In the genomic region with DNA sequence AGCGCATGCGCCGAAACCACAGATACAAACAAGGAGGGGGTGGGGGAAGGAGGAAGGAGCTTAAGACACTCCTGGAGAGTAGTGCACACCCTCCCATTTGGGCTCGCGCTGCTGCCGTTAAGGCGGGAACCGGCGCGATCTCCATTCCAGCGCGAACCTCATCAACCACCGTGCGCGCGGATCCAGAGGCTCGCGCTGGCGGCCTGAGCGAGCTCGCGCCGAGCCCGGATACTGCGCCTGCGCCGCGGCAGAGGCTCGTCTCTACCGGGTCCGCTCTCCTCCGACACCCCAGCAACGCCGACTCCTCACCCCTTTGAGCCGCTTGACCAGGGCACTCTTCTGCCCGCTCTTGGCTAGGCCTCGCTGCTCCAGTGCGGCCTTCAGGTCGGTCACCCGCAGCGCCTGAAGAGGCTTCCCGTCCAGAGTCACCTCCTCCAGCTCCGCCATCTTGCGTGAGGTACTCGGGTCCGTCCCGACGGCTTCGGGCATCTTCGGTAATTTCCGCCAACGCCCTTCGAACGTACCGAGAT, we compare ENCODE assay signal across 8 cellular contexts. TPM values are rescaled to one million over a fixed set of nuclear protein-coding genes. Genes with fewer than 3 reads are reported as not detected.
DNase-seq lines count a peak whose midpoint lies in the region; ATAC-seq, FAIRE-seq and TF ChIP-seq lines count a peak whose summit lies in the region.

A gene with protein sequence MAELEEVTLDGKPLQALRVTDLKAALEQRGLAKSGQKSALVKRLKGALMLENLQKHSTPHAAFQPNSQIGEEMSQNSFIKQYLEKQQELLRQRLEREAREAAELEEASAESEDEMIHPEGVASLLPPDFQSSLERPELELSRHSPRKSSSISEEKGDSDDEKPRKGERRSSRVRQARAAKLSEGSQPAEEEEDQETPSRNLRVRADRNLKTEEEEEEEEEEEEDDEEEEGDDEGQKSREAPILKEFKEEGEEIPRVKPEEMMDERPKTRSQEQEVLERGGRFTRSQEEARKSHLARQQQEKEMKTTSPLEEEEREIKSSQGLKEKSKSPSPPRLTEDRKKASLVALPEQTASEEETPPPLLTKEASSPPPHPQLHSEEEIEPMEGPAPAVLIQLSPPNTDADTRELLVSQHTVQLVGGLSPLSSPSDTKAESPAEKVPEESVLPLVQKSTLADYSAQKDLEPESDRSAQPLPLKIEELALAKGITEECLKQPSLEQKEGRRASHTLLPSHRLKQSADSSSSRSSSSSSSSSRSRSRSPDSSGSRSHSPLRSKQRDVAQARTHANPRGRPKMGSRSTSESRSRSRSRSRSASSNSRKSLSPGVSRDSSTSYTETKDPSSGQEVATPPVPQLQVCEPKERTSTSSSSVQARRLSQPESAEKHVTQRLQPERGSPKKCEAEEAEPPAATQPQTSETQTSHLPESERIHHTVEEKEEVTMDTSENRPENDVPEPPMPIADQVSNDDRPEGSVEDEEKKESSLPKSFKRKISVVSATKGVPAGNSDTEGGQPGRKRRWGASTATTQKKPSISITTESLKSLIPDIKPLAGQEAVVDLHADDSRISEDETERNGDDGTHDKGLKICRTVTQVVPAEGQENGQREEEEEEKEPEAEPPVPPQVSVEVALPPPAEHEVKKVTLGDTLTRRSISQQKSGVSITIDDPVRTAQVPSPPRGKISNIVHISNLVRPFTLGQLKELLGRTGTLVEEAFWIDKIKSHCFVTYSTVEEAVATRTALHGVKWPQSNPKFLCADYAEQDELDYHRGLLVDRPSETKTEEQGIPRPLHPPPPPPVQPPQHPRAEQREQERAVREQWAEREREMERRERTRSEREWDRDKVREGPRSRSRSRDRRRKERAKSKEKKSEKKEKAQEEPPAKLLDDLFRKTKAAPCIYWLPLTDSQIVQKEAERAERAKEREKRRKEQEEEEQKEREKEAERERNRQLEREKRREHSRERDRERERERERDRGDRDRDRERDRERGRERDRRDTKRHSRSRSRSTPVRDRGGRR (minus strand): TSS at position 471 of the 530 bp plus-strand sequence. CDS start 24 bp downstream, at position 447.

- peak within 1 kb of the TSS; percentile 94 for H3K27ac ChIP-seq in A673 (ENCODE audit: low read depth, low read length, poor library complexity, severe bottlenecking)
- H3K27ac ChIP-seq in endothelial cell of umbilical vein (ENCODE audit: insufficient read depth, low read depth, low read length): peak within 1 kb of the TSS; percentile 89
- peak within 1 kb of the TSS; percentile 99 for H3K27ac ChIP-seq in muscle layer of colon (ENCODE audit: low read depth, low read length)
- peak within 1 kb of the TSS; percentile 99 for H3K27ac ChIP-seq in stomach smooth muscle (ENCODE audit: low read length)

- ATAC-seq in GM19025 (IDR thresholded peaks at IDR 0.05; ENCODE audit: low read depth, unreplicated experiment) (peak; percentile 37), HG03280 (IDR thresholded peaks at IDR 0.05; ENCODE audit: unreplicated experiment) (peak; percentile 37)

- intact Hi-C loops in A673 (cut with micrococcal nuclease; ENCODE audit: unreplicated experiment) (no loop called here), endothelial cell of umbilical vein (cut with micrococcal nuclease) (loop anchor here (1.0 to 2.0 kb wide), 3 partner anchors 16 to 227 kb away; a partner anchor contains a TSS)

- POLR2A ChIA-PET in A673 (lab: Charles Lee; ENCODE audit: low non-redundant PET) (interaction anchor here (0.5 to 1.4 kb wide), 5 partner anchors 23 to 1448 kb away, joined by 3 to 12 read pairs (median 5); a partner anchor contains a TSS), endothelial cell of umbilical vein (lab: Charles Lee) (interaction anchor here (0.6 to 1.9 kb wide), 17 partner anchors 8 to 710 kb away, joined by 3 to 12 read pairs (median 4); a partner anchor contains a TSS)

- dilution Hi-C loops in endothelial cell of umbilical vein (cut with MboI; ENCODE audit: extremely low pct_ligation_motif_present, low sequenced_read_pairs): no loop called here

- H3K9me3 ChIP-seq in A673 (ENCODE audit: low read depth, low read length, poor library complexity, severe bottlenecking): no peaks in the 10 kb centered on the region
- no peaks in the 10 kb centered on the region for H3K9me3 ChIP-seq in endothelial cell of umbilical vein (replicated peaks; ENCODE audit: control insufficient read depth, insufficient read depth, low read length)
- H3K9me3 ChIP-seq in muscle layer of colon (ENCODE audit: low read length): no peaks in the 10 kb centered on the region
- no peaks in the 10 kb centered on the region for H3K9me3 ChIP-seq in stomach smooth muscle (ENCODE audit: control insufficient read depth in 2 of 2, low read length in 2 of 2)

- peak; percentile 98 for FAIRE-seq in endothelial cell of umbilical vein (lab: Jason Lieb, UNC)

- H2AFZ ChIP-seq in endothelial cell of umbilical vein (ENCODE audit: low read depth, low read length): peak within 1 kb of the TSS; percentile 88

- peak; percentile 93 for DNase-seq in A673 (ENCODE audit: low spot score)
- DNase-seq in activated CD4-positive, alpha-beta T cell treated with anti-CD3 and anti-CD28 coated beads for 1 hour: peak; percentile 59
- peak; percentile 94 for DNase-seq in endothelial cell of umbilical vein (ENCODE audit: low read depth, low spot score)
- DNase-seq in NCI-H2227 treated with DMSO at 0.1 percent for 48 hours (lab: John Stamatoyannopoulos, UW): no peak

- H3K4me2 ChIP-seq in endothelial cell of umbilical vein (ENCODE audit: insufficient read depth, low read length): peak within 1 kb of the TSS; percentile 99

- no peaks in the 10 kb centered on the region for H3K9me1 ChIP-seq in endothelial cell of umbilical vein (replicated peaks; ENCODE audit: control insufficient read depth, extremely low read depth, insufficient read depth, low read length)

- H3K4me1 ChIP-seq in A673 (ENCODE audit: insufficient read depth, low read length, poor library complexity, severe bottlenecking) (peaks cover 24% of the 10 kb centered on the region), endothelial cell of umbilical vein (ENCODE audit: control insufficient read depth, extremely low read depth, insufficient read depth, low read length) (peaks cover 36% of the 10 kb centered on the region), muscle layer of colon (ENCODE audit: insufficient read depth, low read length) (peaks cover 28% of the 10 kb centered on the region), stomach smooth muscle (ENCODE audit: control insufficient read depth, insufficient read depth, low read length) (peaks cover 18% of the 10 kb centered on the region)

- peak within 1 kb of the TSS; percentile 64 for H3K4me3 ChIP-seq in A673 (ENCODE audit: low read depth, low read length, poor library complexity, severe bottlenecking)
- H3K4me3 ChIP-seq in endothelial cell of umbilical vein (replicated peaks in 1 of 3; ENCODE audit: insufficient read depth in 1 of 3, low read depth in 1 of 3, low read length in 3 of 3): peak within 1 kb of the TSS; percentile 87 to 99 (median 94)
- H3K4me3 ChIP-seq in muscle layer of colon (ENCODE audit: low read depth in 1 of 2, low read length in 2 of 2): peak within 1 kb of the TSS; percentile 81 to 90
- peak within 1 kb of the TSS; percentile 97 to 99 for H3K4me3 ChIP-seq in stomach smooth muscle (ENCODE audit: low read length in 2 of 2)

- peaks cover 4% of the 10 kb centered on the region for H4K20me1 ChIP-seq in endothelial cell of umbilical vein (replicated peaks; ENCODE audit: control insufficient read depth, extremely low read depth, insufficient read depth, low read length)

- BruUV-seq in A673 (replicated peaks; lab: Mats Ljungman, UMichigan) (no TSS peak), endothelial cell of umbilical vein (replicated peaks; lab: Mats Ljungman, UMichigan) (no TSS peak)

- TF ChIP-seq POLR2A in endothelial cell of umbilical vein (IDR thresholded peaks at IDR 0.05; ENCODE audit: low read depth, low read length): peak; percentile 56

- TF ChIP-seq CTCF in A673 (conservative IDR thresholded peaks at IDR 0.05; ENCODE audit: low read depth, low read length) (no peak), endothelial cell of umbilical vein (IDR thresholded peaks at IDR 0.05; ENCODE audit: extremely low read depth in 1 of 2, insufficient read depth in 1 of 2, low read depth in 1 of 2, low read length in 2 of 2) (no peak)

- H3K9ac ChIP-seq in endothelial cell of umbilical vein (replicated peaks; ENCODE audit: extremely low read depth, insufficient read depth, low read length): peak within 1 kb of the TSS; percentile 94
- H3K9ac ChIP-seq in muscle layer of colon (ENCODE audit: low read length): peak within 1 kb of the TSS; percentile 81
- peak within 1 kb of the TSS; percentile 99 to 100 for H3K9ac ChIP-seq in stomach smooth muscle (ENCODE audit: low read length in 2 of 2)

- H3K36me3 ChIP-seq in A673 (ENCODE audit: insufficient read depth, low read length, poor library complexity, severe bottlenecking): peaks cover 54% of the 10 kb centered on the region
- H3K36me3 ChIP-seq in endothelial cell of umbilical vein (ENCODE audit: control insufficient read depth in 2 of 2, extremely low read depth in 1 of 2, insufficient read depth in 2 of 2, low read length in 2 of 2): peaks cover 11 to 23% of the 10 kb centered on the region in 2 experiments
- H3K36me3 ChIP-seq in muscle layer of colon (ENCODE audit: insufficient read depth, low read length): peaks cover 58% of the 10 kb centered on the region
- H3K36me3 ChIP-seq in stomach smooth muscle (ENCODE audit: control insufficient read depth in 2 of 2, insufficient read depth in 2 of 2, low read length in 2 of 2): peaks cover 25 to 26% of the 10 kb centered on the region in 2 donors

- H3K27me3 ChIP-seq in A673 (replicated peaks; ENCODE audit: insufficient read depth, low read depth, low read length, poor library complexity): no peaks in the 10 kb centered on the region
- no peaks in the 10 kb centered on the region for H3K27me3 ChIP-seq in endothelial cell of umbilical vein (ENCODE audit: control insufficient read depth in 2 of 2, insufficient read depth in 2 of 2, low read length in 2 of 2)
- no peaks in the 10 kb centered on the region for H3K27me3 ChIP-seq in muscle layer of colon (ENCODE audit: control insufficient read depth in 1 of 2, insufficient read depth in 2 of 2, low read length in 2 of 2)
- H3K27me3 ChIP-seq in stomach smooth muscle (ENCODE audit: control insufficient read depth in 1 of 2, insufficient read depth in 2 of 2, low read length in 2 of 2): no peaks in the 10 kb centered on the region

- CTCF ChIA-PET in A673 (lab: Charles Lee) (interaction anchor here (0.8 to 2.0 kb wide), 10 partner anchors 14 to 108 kb away, joined by 3 to 26 read pairs (median 6); no protein-coding TSS in a partner anchor), endothelial cell of umbilical vein (lab: Charles Lee) (interaction anchor here (0.6 to 5.1 kb wide), 22 partner anchors 9 to 206 kb away, joined by 3 to 83 read pairs (median 6); no protein-coding TSS in a partner anchor)

- H3K79me2 ChIP-seq in endothelial cell of umbilical vein (ENCODE audit: control insufficient read depth, insufficient read depth, low read length): peaks cover 74% of the 10 kb centered on the region

RNA-seq across cellular contexts. Expression of the gene that starts here (rescaled TPM):
- 325 and 339 TPM in 2 replicates for total RNA-seq in A673 (2021)
- 220 and 240 TPM in 2 replicates for total RNA-seq in endothelial cell of umbilical vein
- 136 and 146 TPM in 2 replicates for polyA plus RNA-seq in endothelial cell of umbilical vein
- 91.2 and 98.2 TPM in 2 replicates for polyA plus RNA-seq in endothelial cell of umbilical vein (2011; cell fraction: cytosol; rRNA removed)
- 821 and 966 TPM in 2 replicates for polyA plus RNA-seq in endothelial cell of umbilical vein (2011; cell fraction: nucleus; rRNA removed)
- 112 and 141 TPM in 2 replicates for polyA plus RNA-seq in endothelial cell of umbilical vein (2012)
- polyA minus RNA-seq in endothelial cell of umbilical vein: 185 and 201 TPM in 2 replicates
- 46.6 TPM for polyA minus RNA-seq in endothelial cell of umbilical vein (2011; cell fraction: cytosol; rRNA and poly(A)+ RNA removed)
- polyA minus RNA-seq in endothelial cell of umbilical vein (2011; cell fraction: nucleus; rRNA and poly(A)+ RNA removed): 229 and 315 TPM in 2 replicates
